Comparison of ENCODE assay signal across 1 cellular context in genomic region chr2:86017901-86018896, GRCh38.
TF ChIP-seq lines count a peak whose summit lies in the region.

No MANE protein-coding gene starts in this region.

TF ChIP-seq in GM12878, 131 proteins besides CTCF, POLR2A, EP300 and RAD21 (continued from another document and continues in another):
- TF ChIP-seq IRF3 (IDR thresholded peaks at IDR 0.05) (no peak), CHD4 (IDR thresholded peaks at IDR 0.05) (no peak), ZBTB33 (IDR thresholded peaks at IDR 0.05) (no peak), HDAC2 (IDR thresholded peaks at IDR 0.05) (no peak), BRCA1 (IDR thresholded peaks at IDR 0.05; ENCODE audit: low read depth, low read length) (no peak), MEF2A (IDR thresholded peaks at IDR 0.05; ENCODE audit: insufficient read depth, low read depth, low read length) (no peak), ZNF217 (IDR thresholded peaks at IDR 0.05) (peak; percentile 58; the same call in 1 of the 2 replicates), NRF1 (conservative IDR thresholded peaks at IDR 0.05; ENCODE audit: low read depth, low read length) (no peak), NFIC (IDR thresholded peaks at IDR 0.05; ENCODE audit: low read depth, low read length) (peak; percentile 50; the same call in 1 of the 2 replicates), RAD51 (IDR thresholded peaks at IDR 0.05) (no peak), POU2F2 (IDR thresholded peaks at IDR 0.05; ENCODE audit: borderline replicate concordance, low read depth, low read length) (no peak), IKZF2 (IDR thresholded peaks at IDR 0.05) (peak; percentile 55 to 64; a peak in 3 of 4 replicates), NBN (IDR thresholded peaks at IDR 0.05) (no peak), TCF3 (IDR thresholded peaks at IDR 0.05; ENCODE audit: borderline replicate concordance, insufficient read depth, low read depth, low read length) (no peak), SKIL (IDR thresholded peaks at IDR 0.05; ENCODE audit: low read depth, poor library complexity, severe bottlenecking) (no peak), ZSCAN29 (IDR thresholded peaks at IDR 0.05) (no peak), CBX5 (IDR thresholded peaks at IDR 0.05; ENCODE audit: low read depth) (no peak), KAT2A (conservative IDR thresholded peaks at IDR 0.05; ENCODE audit: control insufficient read depth, low read depth, low read length) (no peak), KLF5 (IDR thresholded peaks at IDR 0.05; ENCODE audit: partially characterized antibody) (no peak), PAX8 (IDR thresholded peaks at IDR 0.05) (no peak), TCF12 (IDR thresholded peaks at IDR 0.05; ENCODE audit: low read depth, low read length) (no peak), LARP7 (IDR thresholded peaks at IDR 0.05) (peak; percentile 40; the same call in 1 of the 2 replicates), ATF7 (IDR thresholded peaks at IDR 0.05; ENCODE audit: low read depth) (no peak; the same call in 1 of the 2 replicates), ZNF24 (IDR thresholded peaks at IDR 0.05) (peak; percentile 34; the same call in 1 of the 2 replicates), SPI1 (IDR thresholded peaks at IDR 0.05; ENCODE audit: borderline replicate concordance, insufficient read depth, low read depth, low read length) (peak; percentile 82; the same call in 1 of the 2 replicates), JUNB (IDR thresholded peaks at IDR 0.05) (no peak), HDGF (IDR thresholded peaks at IDR 0.05) (no peak), BCL11A (IDR thresholded peaks at IDR 0.05; ENCODE audit: low read depth, low read length) (peak; percentile 75; the same call in 1 of the 2 replicates), GATAD2B (conservative IDR thresholded peaks at IDR 0.05; ENCODE audit: low read depth) (no peak), PAX5 (IDR thresholded peaks at IDR 0.05; ENCODE audit: borderline replicate concordance, low read depth, low read length) (0 out of 2 replicates have a peak, but pooled peaks have one; percentile 30), BACH1 (IDR thresholded peaks at IDR 0.05; ENCODE audit: borderline replicate concordance) (no peak), MYC (IDR thresholded peaks at IDR 0.05; ENCODE audit: insufficient read depth, insufficient read length, insufficient replicate concordance, low read length, severe bottlenecking) (no peak), RCOR1 (conservative IDR thresholded peaks at IDR 0.05; ENCODE audit: low read depth, low read length) (no peak), SMC3 (IDR thresholded peaks at IDR 0.05; ENCODE audit: borderline replicate concordance, low read length) (no peak), CREM (IDR thresholded peaks at IDR 0.05; ENCODE audit: low read depth) (no peak), DPF2 (IDR thresholded peaks at IDR 0.05) (no peak; the same call in none of the 2 replicates), SMARCA5 (IDR thresholded peaks at IDR 0.05) (peak; percentile 46; the same call in 1 of the 2 replicates), IRF5 (IDR thresholded peaks at IDR 0.05; ENCODE audit: borderline replicate concordance) (no peak), SMAD5 (IDR thresholded peaks at IDR 0.05; ENCODE audit: low read depth) (no peak), YY1 (IDR thresholded peaks at IDR 0.05; ENCODE audit: low read depth, low read length) (no peak), RELB (IDR thresholded peaks at IDR 0.05; ENCODE audit: low read depth) (peak; percentile 94), SRF (IDR thresholded peaks at IDR 0.05; ENCODE audit: low read depth in 2 of 2, low read length in 2 of 2) (no peak), JUND (IDR thresholded peaks at IDR 0.05; ENCODE audit: low read depth, low read length) (no peak), RFX5 (IDR thresholded peaks at IDR 0.05; ENCODE audit: low read depth, low read length) (no peak), ZBTB4 (CRISPR knock-in tag; IDR thresholded peaks at IDR 0.05) (no peak), MLLT1 (IDR thresholded peaks at IDR 0.05) (no peak), YBX1 (IDR thresholded peaks at IDR 0.05) (no peak), ZZZ3 (IDR thresholded peaks at IDR 0.05; ENCODE audit: control insufficient read depth, insufficient read length, low read depth) (no peak), KDM1A (IDR thresholded peaks at IDR 0.05; ENCODE audit: borderline replicate concordance) (no peak), USF1 (IDR thresholded peaks at IDR 0.05; ENCODE audit: borderline replicate concordance, extremely low read length, insufficient read depth, low read depth, low read length) (no peak), IKZF1 (conservative IDR thresholded peaks at IDR 0.05) (peak; percentile 77), HCFC1 (IDR thresholded peaks at IDR 0.05; ENCODE audit: low read length) (no peak), TCF7 (IDR thresholded peaks at IDR 0.05; ENCODE audit: borderline replicate concordance) (no peak), RELA (IDR thresholded peaks at IDR 0.05; ENCODE audit: borderline replicate concordance, partially characterized antibody) (no peak), RB1 (IDR thresholded peaks at IDR 0.05; ENCODE audit: borderline replicate concordance) (no peak), RBBP5 (conservative IDR thresholded peaks at IDR 0.05) (no peak), MTA3 (IDR thresholded peaks at IDR 0.05; ENCODE audit: borderline replicate concordance, low read length) (no peak)
